33 cellular contexts compared by ENCODE assay signal in genomic region chr6:3413612-3414011, GRCh38.
"Had no signal": no experiment of that assay in that cellular context is flagged by ENCODE, and none has a peak within 500 bp of the region (broad histone marks: within the 10 kb centered on the region; RNA-seq: fewer than 3 reads in every experiment).

No MANE protein-coding gene starts in this region.

- H3K4me3 ChIP-seq: adrenal gland, body of pancreas, breast epithelium, MG63 had no signal

- H3K36me3 ChIP-seq: adrenal gland, breast epithelium, MG63 had no signal

- H3K27me3 ChIP-seq: adrenal gland, body of pancreas, breast epithelium, MG63 had no signal

- ATAC-seq: activated naive CD4-positive, alpha-beta T cell treated with anti-CD3 and anti-CD28 coated beads, Interleukin-2, amount 50 U/mL, for 72 hours; activated T-cell treated with anti-CD3 and anti-CD28 coated beads, Interleukin-2, amount 50 U/mL, for 4 hours; body of pancreas; PC-3 had no signal

- H3K27ac ChIP-seq: adrenal gland, body of pancreas, breast epithelium, VCaP had no signal

- DNase-seq: activated B cell treated with CpG ODN at 0.5 μM for 24 hours; activated CD4-positive, alpha-beta memory T cell treated with anti-CD3 and anti-CD28 coated beads for 36 hours; activated CD4-positive, alpha-beta T cell treated with anti-CD3 and anti-CD28 coated beads for 4 hours; activated CD4-positive, alpha-beta T cell treated with anti-CD3 and anti-CD28 coated beads, Interleukin-2, amount 50 U/mL, for 1 hour; activated CD4-positive, CD25-positive, alpha-beta regulatory T cell treated with anti-CD3 and anti-CD28 coated beads, Interleukin-2, amount 50 U/mL, for 72 hours; activated CD8-positive, alpha-beta memory T cell treated with anti-CD3 and anti-CD28 coated beads, Interleukin-2, amount 50 U/mL, for 4 hours; activated gamma-delta T cell treated with Interleukin-2 at 50 U/mL for 16 hours; activated naive CD4-positive, alpha-beta T cell treated with anti-CD3 and anti-CD28 coated beads for 36 hours; activated T-cell treated with anti-CD3 and anti-CD28 coated beads for 4 hours; activated T-cell treated with anti-CD3 and anti-CD28 coated beads, Interleukin-2, amount 50 U/mL, for 4 hours; adrenal gland; body of pancreas; caudate nucleus; Kasumi-1; KBM-7; MG63; NCI-H1092; NCI-H1436 treated with DMSO at 0.1 percent for 48 hours; NCI-H1694 treated with DMSO at 0.1 percent for 48 hours; NCI-H2107; NCI-H2171; NCI-H526; NCI-H748 treated with DMSO at 0.1 percent for 48 hours; NK-92 treated with Interleukin-12 subunit alpha and Interleukin-12 subunit beta, amount 100 ng/mL, for 24 hours; PC-3; Right ventricle myocardium superior; SW 1271; T-helper 1 cell; T-helper 2 cell; T-helper 9 cell had no signal

- H3K9me3 ChIP-seq: adrenal gland, body of pancreas, breast epithelium, MG63 had no signal

- H3K4me1 ChIP-seq: adrenal gland, breast epithelium had no signal
